Comparison of ENCODE assay signal across 1 cellular context in genomic region chr12:106145539-106146447, GRCh38.
TF ChIP-seq lines count a peak whose summit lies in the region.

No MANE protein-coding gene starts in this region.

TF ChIP-seq in IMR-90, 13 proteins besides CTCF, POLR2A, EP300 and RAD21 (continued from another document):
- no peak for TF ChIP-seq ELK1 (IDR thresholded peaks at IDR 0.05; ENCODE audit: borderline replicate concordance, low read depth, low read length)
- no peak for TF ChIP-seq SMC3 (IDR thresholded peaks at IDR 0.05; ENCODE audit: low read depth, low read length)
- TF ChIP-seq CHD1 (IDR thresholded peaks at IDR 0.05; ENCODE audit: low read depth, low read length) = no peak
TF ChIP-seq in IMR-90: peak in this region for 0.
